Comparison of ENCODE assay signal across 2 cellular contexts in genomic region chr11:34495724-34496377, GRCh38.
A peak's percentile ranks its signal among the peaks of the same experiment; 100 is the strongest.
TF ChIP-seq lines count a peak whose summit lies in the region.

No MANE protein-coding gene starts in this region.

TF ChIP-seq in HEK293, 187 proteins besides CTCF, POLR2A, EP300 and RAD21:
- no peak for TF ChIP-seq ZNF658 (tag by site-specific recombination; IDR thresholded peaks at IDR 0.05)
- no peak for TF ChIP-seq ZNF341 (tag by site-specific recombination; IDR thresholded peaks at IDR 0.05; ENCODE audit: low read depth)
- TF ChIP-seq FEZF1 (tag by site-specific recombination; IDR thresholded peaks at IDR 0.05), result no peak
- no peak for TF ChIP-seq ZNF280C (tag by site-specific recombination; IDR thresholded peaks at IDR 0.05)
- TF ChIP-seq ZIC2 (tag by site-specific recombination; IDR thresholded peaks at IDR 0.05), result peak; percentile 97
- no peak for TF ChIP-seq ZNF561 (tag by site-specific recombination; IDR thresholded peaks at IDR 0.05; ENCODE audit: borderline replicate concordance)

TF ChIP-seq in H1, 55 proteins besides CTCF, POLR2A, EP300 and RAD21:
- no peak for TF ChIP-seq RNF2 (IDR thresholded peaks at IDR 0.05; ENCODE audit: borderline replicate concordance, low read depth, low read length, missing control alignments, poor library complexity, severe bottlenecking)
- 0 out of 2 replicates have a peak, but pooled peaks have one; percentile 11 for TF ChIP-seq JUND (IDR thresholded peaks at IDR 0.05; ENCODE audit: low read length)
